In genomic region chr16:3645108-3645503, GRCh38 we compare ENCODE assay signal across 18 cellular contexts. TPM values are rescaled to one million over a fixed set of nuclear protein-coding genes. Genes with fewer than 3 reads are reported as not detected.
DNase-seq lines count a peak whose midpoint lies in the region; ATAC-seq and TF ChIP-seq lines count a peak whose summit lies in the region.
"Had no signal": no experiment of that assay in that cellular context is flagged by ENCODE, and none has a peak within 500 bp of the region (broad histone marks: within the 10 kb centered on the region; RNA-seq: fewer than 3 reads in every experiment).

No MANE protein-coding gene starts in this region.

- H3K23ac ChIP-seq in mesenchymal stem cell (ENCODE audit: low read length in 2 of 2) = no peak overlapping the region

- H3K36me3 Mint-ChIP-seq in Caco-2 (ENCODE audit: insufficient read depth, unreplicated experiment) = peaks cover 18% of the 10 kb centered on the region
- H3K36me3 Mint-ChIP-seq in activated naive CD8-positive, alpha-beta T cell treated with anti-CD3 and anti-CD28 coated beads, Interleukin-2, amount 50 U/mL, for 24 hours (ENCODE audit: low read depth) = peaks cover 4% of the 10 kb centered on the region

- no peaks in the 10 kb centered on the region for H3K9me3 Mint-ChIP-seq in Caco-2 (ENCODE audit: unreplicated experiment)
- H3K9me3 Mint-ChIP-seq in activated naive CD8-positive, alpha-beta T cell treated with anti-CD3 and anti-CD28 coated beads, Interleukin-2, amount 50 U/mL, for 24 hours = no peaks in the 10 kb centered on the region
- H3K9me3 Mint-ChIP-seq: stimulated activated naive CD8-positive, alpha-beta T cell treated with anti-CD3 and anti-CD28 coated beads, Interleukin-15, amount 100 ng/mL, for 72 hours had no signal

- no peak for TF ChIP-seq EP300 in sigmoid colon (IDR thresholded peaks at IDR 0.05)

- CTCF ChIA-PET in Caco-2 (lab: Charles Lee) = no interaction called here

- H4K91ac ChIP-seq in mesenchymal stem cell (ENCODE audit: low read length) = no peak overlapping the region

- H3K36me3 ChIP-seq in Caco-2 (ENCODE audit: control insufficient read depth, insufficient read depth, low read length) (peaks cover 1% of the 10 kb centered on the region), SJCRH30 (no peaks in the 10 kb centered on the region), mesenchymal stem cell (ENCODE audit: control insufficient read depth in 1 of 2, insufficient read depth in 2 of 2, low read depth in 1 of 2, low read length in 2 of 2) (peaks cover 10 to 24% of the 10 kb centered on the region in 2 experiments), sigmoid colon (peaks cover 0 to 11% (median 4%) of the 10 kb centered on the region in 4 donors)

- no peak overlapping the region for H3K4me2 ChIP-seq in mesenchymal stem cell (ENCODE audit: low read length, poor library complexity, severe bottlenecking)

- H3K27ac ChIP-seq in SJCRH30 (peak overlapping the region; percentile 93), mesenchymal stem cell (ENCODE audit: low read length, poor library complexity, severe bottlenecking) (no peak overlapping the region), sigmoid colon (no peak overlapping the region)

- H3K27me3 ChIP-seq in Caco-2 (replicated peaks; ENCODE audit: control insufficient read depth, insufficient read depth, low read length) = no peaks in the 10 kb centered on the region
- H3K27me3 ChIP-seq in SJCRH30 = no peaks in the 10 kb centered on the region
- H3K27me3 ChIP-seq in mesenchymal stem cell (ENCODE audit: control insufficient read depth in 1 of 2, insufficient read depth in 1 of 2, low read length in 2 of 2) = no peaks in the 10 kb centered on the region
- no peaks in the 10 kb centered on the region for H3K27me3 ChIP-seq in sigmoid colon

- no peak overlapping the region for H2BK120ac ChIP-seq in mesenchymal stem cell (ENCODE audit: low read depth, low read length)

- POLR2A ChIA-PET in Caco-2 (lab: Charles Lee) = no interaction called here

- H3K4ac ChIP-seq in mesenchymal stem cell (ENCODE audit: low read depth in 1 of 2, low read length in 2 of 2) = no peak overlapping the region

- H3K4me1 ChIP-seq in Caco-2 (peaks cover 35% of the 10 kb centered on the region), SJCRH30 (peaks cover 21% of the 10 kb centered on the region), mesenchymal stem cell (ENCODE audit: control insufficient read depth, insufficient read depth, low read depth, low read length) (peaks cover 27% of the 10 kb centered on the region), sigmoid colon (no peaks in the 10 kb centered on the region)

- DNase-seq in Caco-2 = no peak
- DNase-seq in SJCRH30 = no peak
- DNase-seq in mesenchymal stem cell = no peak
- peak; percentile 39 for DNase-seq in sigmoid colon
- DNase-seq in NOMO-1 treated with DMSO at 0.1 percent for 48 hours (lab: John Stamatoyannopoulos, UW; ENCODE audit: unreplicated experiment) = no peak
- no peak for DNase-seq in activated naive CD8-positive, alpha-beta T cell treated with anti-CD3 and anti-CD28 coated beads, Interleukin-2, amount 50 U/mL, for 24 hours
- DNase-seq: DMS 273 treated with DMSO at 0.1 percent for 48 hours; effector CD8-positive, alpha-beta T cell; hypothalamus; left cardiac atrium; MV-4-11; NCI-H524 treated with DMSO at 0.1 percent for 48 hours; posterior cingulate gyrus; stimulated activated naive CD8-positive, alpha-beta T cell treated with anti-CD3 and anti-CD28 coated beads, Interleukin-15, amount 100 ng/mL, for 72 hours had no signal

- no peak overlapping the region for H3K14ac ChIP-seq in mesenchymal stem cell (ENCODE audit: low read length in 2 of 2)

- no peak overlapping the region for H3K9ac ChIP-seq in mesenchymal stem cell (ENCODE audit: low read length)

- WGBS in mesenchymal stem cell = 75% methylated on average over 6 of the region's 6 CpGs
- WGBS in sigmoid colon, 2 donors = 81 to 95% methylated on average over 6 of the region's 6 CpGs

- H2AK5ac ChIP-seq in mesenchymal stem cell (ENCODE audit: low read length, severe bottlenecking) = peak overlapping the region; percentile 14

- no peaks in the 10 kb centered on the region for H3K27me3 Mint-ChIP-seq in Caco-2 (ENCODE audit: insufficient read depth, unreplicated experiment)
- no peaks in the 10 kb centered on the region for H3K27me3 Mint-ChIP-seq in activated naive CD8-positive, alpha-beta T cell treated with anti-CD3 and anti-CD28 coated beads, Interleukin-2, amount 50 U/mL, for 24 hours
- H3K27me3 Mint-ChIP-seq: B cell; stimulated activated naive CD8-positive, alpha-beta T cell treated with anti-CD3 and anti-CD28 coated beads, Interleukin-15, amount 100 ng/mL, for 72 hours had no signal

- no peak overlapping the region for H2BK12ac ChIP-seq in mesenchymal stem cell (ENCODE audit: low read length in 2 of 2)

- peaks cover 23% of the 10 kb centered on the region for H3K79me1 ChIP-seq in mesenchymal stem cell (replicated peaks; ENCODE audit: low read length, poor library complexity, severe bottlenecking)

- no peak overlapping the region for H2BK15ac ChIP-seq in mesenchymal stem cell (ENCODE audit: low read depth, poor library complexity, severe bottlenecking)

- TF ChIP-seq POLR2A in sigmoid colon (IDR thresholded peaks at IDR 0.05) = no peak

- ATAC-seq in HG03521 (IDR thresholded peaks at IDR 0.05; ENCODE audit: unreplicated experiment) (no peak), GM21723 (IDR thresholded peaks at IDR 0.05; ENCODE audit: unreplicated experiment) (no peak)
- ATAC-seq in activated naive CD8-positive, alpha-beta T cell treated with anti-CD3 and anti-CD28 coated beads, Interleukin-2, amount 50 U/mL, for 24 hours = no peak
- ATAC-seq: left cardiac atrium; stimulated activated naive CD8-positive, alpha-beta T cell treated with anti-CD3 and anti-CD28 coated beads, Interleukin-15, amount 100 ng/mL, for 72 hours had no signal

- H3K4me3 ChIP-seq in Caco-2 (ENCODE audit: low read depth, low read length) = no peak overlapping the region
- H3K4me3 ChIP-seq in SJCRH30 = peak overlapping the region; percentile 46
- no peak overlapping the region for H3K4me3 ChIP-seq in mesenchymal stem cell (ENCODE audit: insufficient read depth in 1 of 2, low read depth in 1 of 2, low read length in 2 of 2)
- H3K4me3 ChIP-seq in sigmoid colon = no peak overlapping the region
- H3K4me3 ChIP-seq: HAP-1 had no signal

- H3K9me3 ChIP-seq in Caco-2 (no peaks in the 10 kb centered on the region), SJCRH30 (replicated peaks) (no peaks in the 10 kb centered on the region), mesenchymal stem cell (ENCODE audit: control insufficient read depth, low read length) (no peaks in the 10 kb centered on the region), sigmoid colon (no peaks in the 10 kb centered on the region)
- H3K9me3 ChIP-seq: HAP-1 had no signal

- no peak overlapping the region for H2BK5ac ChIP-seq in mesenchymal stem cell (ENCODE audit: low read depth, low read length, poor library complexity, severe bottlenecking)

- H3K18ac ChIP-seq in mesenchymal stem cell (ENCODE audit: low read depth in 1 of 2, low read length in 2 of 2) = no peak overlapping the region

- H2AFZ ChIP-seq in mesenchymal stem cell (ENCODE audit: low read depth, low read length) = no peak overlapping the region

- no TSS peak for BruUV-seq in Caco-2 (replicated peaks; lab: Mats Ljungman, UMichigan)

- H3K4me1 Mint-ChIP-seq in Caco-2 (ENCODE audit: low read depth, unreplicated experiment) = peaks cover 23% of the 10 kb centered on the region
- no peaks in the 10 kb centered on the region for H3K4me1 Mint-ChIP-seq in activated naive CD8-positive, alpha-beta T cell treated with anti-CD3 and anti-CD28 coated beads, Interleukin-2, amount 50 U/mL, for 24 hours
- H3K4me1 Mint-ChIP-seq: B cell had no signal

- H3K27ac Mint-ChIP-seq in Caco-2 (ENCODE audit: unreplicated experiment) = peak overlapping the region; percentile 74
- H3K27ac Mint-ChIP-seq in activated naive CD8-positive, alpha-beta T cell treated with anti-CD3 and anti-CD28 coated beads, Interleukin-2, amount 50 U/mL, for 24 hours = no peak overlapping the region
- H3K27ac Mint-ChIP-seq: B cell had no signal

- no peak overlapping the region for H3K4me3 Mint-ChIP-seq in Caco-2 (ENCODE audit: unreplicated experiment)
- no peak overlapping the region for H3K4me3 Mint-ChIP-seq in activated naive CD8-positive, alpha-beta T cell treated with anti-CD3 and anti-CD28 coated beads, Interleukin-2, amount 50 U/mL, for 24 hours
- H3K4me3 Mint-ChIP-seq: B cell; stimulated activated naive CD8-positive, alpha-beta T cell treated with anti-CD3 and anti-CD28 coated beads, Interleukin-15, amount 100 ng/mL, for 72 hours had no signal

- no peak overlapping the region for H4K8ac ChIP-seq in mesenchymal stem cell (ENCODE audit: low read length)

- intact Hi-C loops in Caco-2 (cut with micrococcal nuclease; ENCODE audit: unreplicated experiment) = no loop called here
- intact Hi-C loops in sigmoid colon (cut with DNase I) = no loop called here

- TF ChIP-seq CTCF in Caco-2 (IDR thresholded peaks at IDR 0.05; ENCODE audit: insufficient read depth in 1 of 2, low read depth in 1 of 2, low read length in 1 of 2, severe bottlenecking in 1 of 2, unreplicated experiment in 1 of 2) (no peak), sigmoid colon (IDR thresholded peaks at IDR 0.05) (no peak)

RNA-seq across cellular contexts. Expression of gene DNASE1, which starts 9.4 kb away (rescaled TPM):
- total RNA-seq in Caco-2 (2022) (26.2 and 38.1 TPM in 2 replicates), sigmoid colon (10 to 100 TPM in 3 of 4 donors, 1 to 10 TPM in 1; 8.9 to 22.4 (median 11.9) TPM)
- 17.4 and 19.3 TPM in 2 replicates for total RNA-seq in SJCRH30 (2014; rRNA removed; shearing (Covaris generic))
- 3.6 TPM for polyA plus RNA-seq in mesenchymal stem cell (2013, experiment 1 of 2)
- polyA plus RNA-seq in mesenchymal stem cell (2013, experiment 2 of 2) = 3.5 TPM
- 10 to 100 TPM in 1 of 3 donors, 1 to 10 TPM in 2; 1.2 to 15.9 (median 4.4) TPM for polyA plus RNA-seq in sigmoid colon

RNA-seq across cellular contexts. Expression of gene SLX4, which starts 33.7 kb away (rescaled TPM):
- total RNA-seq in Caco-2 (2022) (9.6 and 10.4 TPM in 2 replicates), sigmoid colon (1 to 10 TPM; 2.1 to 3.9 (median 2.6) TPM)
- total RNA-seq in SJCRH30 (2014; rRNA removed; shearing (Covaris generic)) = 6.5 and 7.6 TPM in 2 replicates
- polyA plus RNA-seq in mesenchymal stem cell (2013, experiment 1 of 2) = 2.8 TPM
- polyA plus RNA-seq in mesenchymal stem cell (2013, experiment 2 of 2) = 2.5 TPM
- polyA plus RNA-seq in sigmoid colon = 1 to 10 TPM in 1 of 3 donors, under 1 TPM in 2; under 0.01 to 3.9 (median 0.69) TPM
